In the genomic region with DNA sequence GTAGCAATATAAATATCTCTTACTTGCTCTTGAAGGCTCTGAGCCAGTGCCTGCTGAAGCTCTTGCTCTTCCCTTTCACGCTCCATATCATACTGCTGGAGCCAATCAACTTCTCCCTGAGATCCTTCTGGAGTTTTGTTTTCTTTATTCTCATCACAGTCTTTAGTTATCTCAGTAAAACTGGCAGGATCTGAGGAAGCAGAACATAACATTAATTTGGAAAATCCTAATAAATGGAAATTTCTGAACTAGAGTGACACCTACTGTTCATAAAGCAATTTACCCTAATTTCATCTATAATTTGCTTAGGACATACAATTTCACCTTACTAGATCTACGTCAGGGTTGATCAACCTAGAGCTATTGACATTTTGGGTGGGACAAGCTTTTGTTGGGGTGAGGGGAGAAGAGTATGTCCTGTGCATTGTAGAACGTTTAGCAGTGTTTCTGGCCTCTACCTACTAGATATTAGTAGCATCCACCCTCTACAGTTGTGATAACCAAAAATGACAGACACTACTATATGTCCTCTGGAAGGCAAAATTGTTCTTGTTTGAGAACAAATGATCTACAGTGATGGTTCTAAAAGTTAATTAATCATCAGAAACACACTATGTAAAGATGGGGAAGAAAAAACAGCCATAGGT, we compare ENCODE assay signal across 8 cellular contexts. TPM values are rescaled to one million over a fixed set of nuclear protein-coding genes. Genes with fewer than 3 reads are reported as not detected.
DNase-seq lines count a peak whose midpoint lies in the region; ATAC-seq, FAIRE-seq and TF ChIP-seq lines count a peak whose summit lies in the region.

No MANE protein-coding gene starts in this region.

- no peak for FAIRE-seq in GM12878 (lab: Jason Lieb, UNC)

- 35% methylated on average over 3 of the region's 3 CpGs for WGBS in GM12878 (ENCODE audit: insufficient coverage, insufficient replicate concordance, low lambda C conversion rate, missing lambda C conversion rate)

- BruUV-seq in GM12878 (replicated peaks; lab: Mats Ljungman, UMichigan): no TSS peak

- H3K4me3 ChIP-seq in GM12878: no peak overlapping the region

- H3K27ac ChIP-seq in GM12878 (ENCODE audit: control insufficient read depth, insufficient read depth): no peak overlapping the region

- POLR2A ChIA-PET in GM12878 (lab: Charles Lee): no interaction called here

- peak; percentile 41; the same call in 1 of the 3 replicates for ATAC-seq in GM12878
- peak; percentile 78 for ATAC-seq in left colon
- ATAC-seq in GM21737 (IDR thresholded peaks at IDR 0.05; ENCODE audit: unreplicated experiment): no peak
- no peak for ATAC-seq in HG02610 (IDR thresholded peaks at IDR 0.05; ENCODE audit: unreplicated experiment)

- no peaks in the 10 kb centered on the region for H3K9me3 ChIP-seq in GM12878 (replicated peaks; ENCODE audit: control insufficient read depth, insufficient read depth, low read length)

- TF ChIP-seq RAD21 in GM12878 (IDR thresholded peaks at IDR 0.05; ENCODE audit: insufficient read depth, low read depth, low read length): no peak

- peaks cover 5% of the 10 kb centered on the region for H3K36me3 Mint-ChIP-seq in HFFc6 (ENCODE audit: low read depth)

- peak; percentile 12 for DNase-seq in AG08396 (ENCODE audit: low spot score)
- DNase-seq in HFFc6: peak; percentile 15
- DNase-seq in GM12878 (ENCODE audit: low read depth, low spot score): no peak
- DNase-seq in left colon: no peak
- no peak for DNase-seq in GM19240 (ENCODE audit: insufficient read length, low spot score)
- no peak for DNase-seq in DMS79 (lab: John Stamatoyannopoulos, UW)

- RAD21 ChIA-PET in GM12878 (lab: Charles Lee; ENCODE audit: unreplicated experiment): interaction anchor here (1.0 to 1.2 kb wide), 4 partner anchors 16 to 194 kb away, joined by 3 to 5 read pairs (median 3); no protein-coding TSS in a partner anchor

- H3K4me1 Mint-ChIP-seq in HFFc6 (ENCODE audit: low read depth): no peaks in the 10 kb centered on the region

- H3K27me3 Mint-ChIP-seq in HFFc6 (ENCODE audit: insufficient read depth): no peaks in the 10 kb centered on the region

- H3K4me3 Mint-ChIP-seq in HFFc6: no peak overlapping the region

- H3K4me1 ChIP-seq in GM12878 (ENCODE audit: control insufficient read depth, insufficient read depth, low read length): no peaks in the 10 kb centered on the region; the same call in 1 of the 2 replicates

- peaks cover 0 to 13% of the 10 kb centered on the region in 2 experiments; a peak in 2 of 4 replicates for H3K36me3 ChIP-seq in GM12878 (ENCODE audit: control insufficient read depth in 2 of 2, insufficient read depth in 2 of 2, low read length in 1 of 2)

- CTCF ChIA-PET in GM12878 (lab: Yijun Ruan, JAX): interaction anchor here (0.5 to 2.8 kb wide), 21 partner anchors 11 to 209 kb away, joined by 3 to 11 read pairs (median 4); no protein-coding TSS in a partner anchor

- TF ChIP-seq CTCF in HFFc6 (IDR thresholded peaks at IDR 0.05) (peak; percentile 80), GM12878 (IDR thresholded peaks at IDR 0.05 in 2 of 3, conservative IDR thresholded peaks at IDR 0.05 in 1 of 3; ENCODE audit: control insufficient read depth in 2 of 3, extremely low read depth in 1 of 3, insufficient read depth in 1 of 3, low read depth in 3 of 3, low read length in 3 of 3) (peak; percentile 14 to 42 (median 38); a peak in 3 of 6 replicates)

- H3K9ac ChIP-seq in GM12878 (ENCODE audit: control insufficient read depth, insufficient read depth, low read length): no peak overlapping the region

- no peak overlapping the region for H2AFZ ChIP-seq in GM12878 (ENCODE audit: control insufficient read depth, low read depth, low read length)

- no peak overlapping the region for H3K4me2 ChIP-seq in GM12878 (ENCODE audit: control insufficient read depth, insufficient read depth)

- TF ChIP-seq POLR2A in GM12878 (IDR thresholded peaks at IDR 0.05; ENCODE audit: low read depth, low read length): no peak

- H4K20me1 ChIP-seq in GM12878 (ENCODE audit: control insufficient read depth, insufficient read depth): no peaks in the 10 kb centered on the region

- H3K79me2 ChIP-seq in GM12878 (ENCODE audit: control insufficient read depth, insufficient read depth, low read length): no peaks in the 10 kb centered on the region

- intact Hi-C loops in GM12878 (cut with micrococcal nuclease; ENCODE audit: unreplicated experiment) (loop anchor here (1.0 to 2.0 kb wide), 2 partner anchors 60 to 165 kb away; no protein-coding TSS in a partner anchor), left colon (cut with DNase I, micrococcal nuclease) (loop anchor here (5.0 to 10.0 kb wide), 2 partner anchors 51 to 59 kb away; partner anchors contain the start of gene VIL1 (in 1 of the 2))

- no peaks in the 10 kb centered on the region for H3K9me3 Mint-ChIP-seq in HFFc6

- SMC1A ChIA-PET in GM12878 (lab: Charles Lee; ENCODE audit: uncharacterized antibody, unreplicated experiment): interaction anchor here (0.6 to 1.4 kb wide), 9 partner anchors 10 to 195 kb away, joined by 3 to 7 read pairs (median 3); no protein-coding TSS in a partner anchor

- H3K27me3 ChIP-seq in GM12878 (replicated peaks in 1 of 2; ENCODE audit: control insufficient read depth in 2 of 2, insufficient read depth in 2 of 2, low read length in 1 of 2): no peaks in the 10 kb centered on the region

- no peak overlapping the region for H3K27ac Mint-ChIP-seq in HFFc6

- no peak for TF ChIP-seq EP300 in GM12878 (IDR thresholded peaks at IDR 0.05; ENCODE audit: borderline replicate concordance in 1 of 2, control insufficient read depth in 1 of 2, low read depth in 2 of 2, low read length in 2 of 2)

- in situ Hi-C loops in GM12878 (cut with MboI): no loop called here

TF ChIP-seq in GM12878, 131 proteins besides CTCF, POLR2A, EP300 and RAD21:
- TF ChIP-seq ASH2L (IDR thresholded peaks at IDR 0.05; ENCODE audit: borderline replicate concordance, low read depth): no peak
- peak; percentile 12; the same call in 1 of the 2 replicates for TF ChIP-seq SMC3 (IDR thresholded peaks at IDR 0.05; ENCODE audit: borderline replicate concordance, low read length)
TF ChIP-seq in GM12878: peak in this region for 1.

RNA-seq across cellular contexts. Expression of gene VIL1, which starts 47.2 kb away (rescaled TPM):
- not detected for total RNA-seq in HFFc6 (2021; fragmentation: NEBNext Ultra II Directional; extraction: Animal tissue kit (Norgen Biotek cat#: 25700))
- 0.07 TPM in 1 of 2 replicates, not detected in the other for total RNA-seq in GM12878 (2013; cell fraction: nucleolus; rRNA removed)
- total RNA-seq in GM12878 (2014; rRNA removed): 0.16 and 0.34 TPM in 2 replicates
- total RNA-seq in GM12878 (2014; rRNA removed; fragmentation: Illumina TruSeq; extraction: Trizol): 0.05 and 0.09 TPM in 2 replicates
- total RNA-seq in GM12878 (2021): 0.13 and 0.62 TPM in 2 replicates
- 0.20 TPM for polyA plus RNA-seq in GM12878 (2011; ENCODE audit: low read depth)
- 0.61 and 1.9 TPM in 2 replicates for polyA plus RNA-seq in GM12878 (2011; rRNA removed)
- 4.0 and 4.9 TPM in 2 replicates for polyA plus RNA-seq in GM12878 (2011; cell fraction: cytosol; rRNA removed)
- polyA plus RNA-seq in GM12878 (2011; cell fraction: nucleus; rRNA removed): 4.4 and 8.0 TPM in 2 replicates
- 0.14 and 0.74 TPM in 2 replicates for polyA plus RNA-seq in GM12878 (2012)
- polyA plus RNA-seq in GM12878 (2014; fragmentation: Illumina TruSeq; extraction: Trizol): 0.07 TPM in 1 of 2 replicates, not detected in the other
- polyA plus RNA-seq in GM12878 (2014; fragmentation: Nextera tagmentation; extraction: Ambion mirVana): 1 to 10 TPM in 1 of 2 experiments, under 1 TPM in 1; 0.66 to 1.1 TPM
- 0.03 TPM in 2 replicates for polyA plus RNA-seq in GM12878 (2014; rRNA removed)
- under 1 TPM; 0.12 to 0.33 TPM for polyA plus RNA-seq in GM12878 (2016; fragmentation: Nextera tagmentation; extraction: Ambion mirVana)
- polyA minus RNA-seq in GM12878 (2011; rRNA and poly(A)+ RNA removed): 5.5 and 6.8 TPM in 2 replicates
- 1.6 and 2.3 TPM in 2 replicates for polyA minus RNA-seq in GM12878 (2011; cell fraction: cytosol; rRNA and poly(A)+ RNA removed)
- 0.60 and 3.2 TPM in 2 replicates for polyA minus RNA-seq in GM12878 (2011; cell fraction: nucleus; rRNA and poly(A)+ RNA removed)
- 100 to 1,000 TPM; 441 to 488 TPM for total RNA-seq in left colon

Comparison
In these comparisons a context has a peak if more than half of its experiments do, and no peak if none do; other contexts are left out.
1. DNase-seq: peak in AG08396 (single experiment) and HFFc6 (single experiment); none in GM12878 (single experiment), left colon (0 of 2), GM19240 (single experiment) and DMS79 (single experiment).
2. ATAC-seq: peak in GM12878 (single experiment) and left colon (single experiment); none in GM21737 (single experiment) and HG02610 (single experiment).
3. RNA of gene VIL1, which starts 47.2 kb away (total RNA-seq): 441 to 488 TPM in left colon; 0.05 to 0.62 TPM in GM12878 and not detected in HFFc6; every median in the first group is over 100 times any median in the second.